ENCODE assay signal across 8 cellular contexts in the genomic region with DNA sequence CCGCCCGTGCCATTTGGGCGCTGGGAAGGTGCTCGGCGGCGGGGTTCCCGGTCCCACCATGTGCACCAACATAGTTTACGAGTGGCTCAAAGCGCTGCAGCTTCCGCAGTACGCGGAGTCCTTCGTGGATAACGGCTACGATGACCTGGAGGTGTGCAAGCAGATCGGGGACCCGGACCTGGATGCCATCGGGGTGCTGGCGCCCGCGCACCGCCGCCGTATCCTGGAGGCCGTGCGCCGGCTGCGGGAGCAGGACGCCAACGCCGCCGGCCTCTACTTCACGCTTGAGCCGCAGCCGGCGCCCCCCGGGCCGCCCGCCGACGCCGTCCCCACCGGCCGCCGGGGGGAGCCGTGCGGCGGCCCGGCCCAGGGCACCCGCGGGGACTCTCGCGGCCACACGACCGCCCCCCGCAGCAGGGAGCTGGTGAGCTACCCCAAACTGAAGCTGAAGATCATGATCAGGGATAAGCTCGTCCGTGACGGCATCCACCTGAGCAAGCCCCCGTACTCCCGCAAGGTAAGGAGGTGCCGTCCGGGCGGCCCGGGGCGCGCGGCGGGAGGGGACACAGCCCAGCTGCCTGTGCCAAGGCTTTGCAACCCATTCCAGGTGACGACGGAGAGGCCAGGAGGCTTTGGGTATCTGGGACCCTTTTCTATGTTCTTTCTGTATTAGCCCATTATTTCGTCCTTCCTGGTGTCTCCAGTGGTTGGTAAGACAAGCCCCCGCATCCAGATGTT. TPM values are rescaled to one million over a fixed set of nuclear protein-coding genes. Genes with fewer than 3 reads are reported as not detected.
A peak's percentile ranks its signal among the peaks of the same experiment; 100 is the strongest.
DNase-seq lines count a peak whose midpoint lies in the region; ATAC-seq and TF ChIP-seq lines count a peak whose summit lies in the region.

No MANE protein-coding gene starts in this region.

- in situ Hi-C loops in ACHN (cut with HindIII; ENCODE audit: low pct_ligation_motif_present, low pct_unique_long_range_greater_than_20kb, low sequenced_read_pairs), result no loop called here

- peak; percentile 15 for DNase-seq in stimulated activated CD4-positive, alpha-beta T cell treated with anti-CD3 and anti-CD28 coated beads, Interleukin-15, amount 100 ng/mL, for 24 hours
- DNase-seq in stimulated activated CD4-positive, alpha-beta T cell treated with anti-CD3 and anti-CD28 coated beads, Interleukin-4, amount 100 ng/mL, for 1 hour, result no peak
- DNase-seq in Peyer's patch (peak in 1 of 3 donors; percentile 62), fibroblast of mammary gland (ENCODE audit: low read depth) (no peak), omental fat pad (ENCODE audit: low spot score) (no peak), Ammon's horn (ENCODE audit: low spot score) (no peak), ACHN (no peak)

- H3K27me3 ChIP-seq in Peyer's patch, result no peaks in the 10 kb centered on the region

- H3K4me1 ChIP-seq in Peyer's patch, result peaks cover 0 to 24% (median 0%) of the 10 kb centered on the region in 4 donors

- peak overlapping the region in 3 of 4 donors; percentile 51 to 77 (median 62) for H3K27ac ChIP-seq in Peyer's patch

- no peaks in the 10 kb centered on the region for H3K36me3 ChIP-seq in Peyer's patch

- H3K4me3 ChIP-seq in Peyer's patch (peak overlapping the region; percentile 37 to 85 (median 59)), fibroblast of mammary gland (ENCODE audit: control insufficient read depth, low read depth, low read length) (peak overlapping the region; percentile 46)

- TF ChIP-seq CTCF in Peyer's patch (IDR thresholded peaks at IDR 0.05), result peak in 2 of 6 experiments; percentile 12 to 26
- no peak for TF ChIP-seq CTCF in fibroblast of mammary gland (conservative IDR thresholded peaks at IDR 0.05; ENCODE audit: control insufficient read depth, insufficient read depth, low read depth, low read length)
- TF ChIP-seq CTCF in omental fat pad (IDR thresholded peaks at IDR 0.05), result no peak

- ATAC-seq in omental fat pad (ENCODE audit: low FRiP score) (peak; percentile 46), HG03565 (IDR thresholded peaks at IDR 0.05; ENCODE audit: unreplicated experiment) (no peak)

- no peak for TF ChIP-seq POLR2A in Peyer's patch (IDR thresholded peaks at IDR 0.05)

- H3K9me3 ChIP-seq in Peyer's patch, result no peaks in the 10 kb centered on the region

RNA-seq across cellular contexts. Expression of a gene that starts 0.6 kb away (rescaled TPM):
- 10 to 100 TPM in 1 of 4 donors, 1 to 10 TPM in 3; 7.4 to 13.3 (median 9.3) TPM for total RNA-seq in Peyer's patch
- 1 to 10 TPM in 2 of 4 donors, under 1 TPM in 2; 0.69 to 3.3 (median 1.8) TPM for total RNA-seq in omental fat pad
